21 cellular contexts compared by ENCODE assay signal in the genomic region with DNA sequence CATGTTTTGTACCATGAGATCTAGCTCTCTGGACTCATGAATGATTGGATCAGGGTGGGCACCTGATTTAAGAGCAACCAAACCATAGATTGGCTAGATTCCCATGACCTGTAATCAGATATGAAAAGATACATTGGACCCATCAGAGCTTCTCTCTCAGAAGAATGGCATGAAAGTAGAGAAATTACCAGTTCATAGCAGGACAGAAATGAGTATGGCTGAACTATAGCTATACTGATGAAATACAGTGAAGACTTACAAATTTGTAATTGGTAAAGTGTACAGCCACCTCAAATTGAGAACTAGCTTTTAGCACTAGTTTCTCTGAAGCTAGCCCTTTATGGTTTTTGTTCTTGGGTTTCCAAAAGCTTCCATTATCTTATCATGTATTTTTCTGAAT.
"Had no signal": no experiment of that assay in that cellular context is flagged by ENCODE, and none has a peak within 500 bp of the region (broad histone marks: within the 10 kb centered on the region; RNA-seq: fewer than 3 reads in every experiment).

No MANE protein-coding gene starts in this region.

- H3K27ac ChIP-seq: brain microvascular endothelial cell, cardiac muscle cell had no signal

- H3K36me3 ChIP-seq: brain microvascular endothelial cell, cardiac muscle cell, MG63 had no signal

- H3K4me3 ChIP-seq: cardiac muscle cell, MG63 had no signal

- H3K9me3 ChIP-seq: MG63 had no signal

- H3K27me3 ChIP-seq: brain microvascular endothelial cell, cardiac muscle cell, MG63 had no signal

- DNase-seq: activated CD4-positive, alpha-beta T cell treated with anti-CD3 and anti-CD28 coated beads for 1 hour; activated CD8-positive, alpha-beta memory T cell treated with anti-CD3 and anti-CD28 coated beads for 24 hours; activated gamma-delta T cell; activated naive CD4-positive, alpha-beta T cell treated with anti-CD3 and anti-CD28 coated beads for 36 hours; amygdala; brain microvascular endothelial cell; MG63; NCI-H1105; NCI-H1436; NCI-H1694 treated with DMSO at 0.1 percent for 48 hours; NCI-H2029 treated with DMSO at 0.1 percent for 48 hours; NCI-H345; NCI-H510A; NCI-H526 treated with DMSO at 0.1 percent for 48 hours; NCI-H82; SIG-M5; T-helper 17 cell; T-helper 9 cell had no signal

- ATAC-seq: T-helper 17 cell, WTC11 had no signal

- H3K27ac Mint-ChIP-seq: activated naive CD4-positive, alpha-beta T cell treated with anti-CD3 and anti-CD28 coated beads for 36 hours; activated naive CD8-positive, alpha-beta T cell; T-helper 17 cell; WTC11 had no signal

- H3K27me3 Mint-ChIP-seq: activated naive CD8-positive, alpha-beta T cell; T-helper 17 cell had no signal

- H3K4me3 Mint-ChIP-seq: activated naive CD4-positive, alpha-beta T cell treated with anti-CD3 and anti-CD28 coated beads for 36 hours; activated naive CD8-positive, alpha-beta T cell; T-helper 17 cell; WTC11 had no signal

- H3K36me3 Mint-ChIP-seq: activated naive CD8-positive, alpha-beta T cell; WTC11 had no signal
